In genomic region chr1:161772397-161772796, GRCh38 we compare ENCODE assay signal across 15 cellular contexts. TPM values are rescaled to one million over a fixed set of nuclear protein-coding genes. Genes with fewer than 3 reads are reported as not detected.
DNase-seq lines count a peak whose midpoint lies in the region; ATAC-seq and TF ChIP-seq lines count a peak whose summit lies in the region.
"Had no signal": no experiment of that assay in that cellular context is flagged by ENCODE, and none has a peak within 500 bp of the region (broad histone marks: within the 10 kb centered on the region; RNA-seq: fewer than 3 reads in every experiment).

No MANE protein-coding gene starts in this region.

- peaks cover 0 to 3% of the 10 kb centered on the region in 2 experiments; a peak in 1 of 4 replicates for H3K4me1 Mint-ChIP-seq in H9
- peaks cover 28% of the 10 kb centered on the region for H3K4me1 Mint-ChIP-seq in activated CD4-positive, alpha-beta memory T cell treated with anti-CD3 and anti-CD28 coated beads, Interleukin-2, amount 10 ng/mL, durations not matched to agents 7 days and 5 days

- H2AK5ac ChIP-seq in H9 (ENCODE audit: insufficient read length, low read length), result no peak overlapping the region

- peak overlapping the region in 1 of 12 donors; percentile 19 for H3K4me3 ChIP-seq in heart left ventricle
- H3K4me3 ChIP-seq: thoracic aorta had no signal

- POLR2A ChIA-PET in activated CD4-positive, alpha-beta memory T cell treated with anti-CD3 and anti-CD28 coated beads, Interleukin-2, amount 10 ng/mL, durations not matched to agents 7 days and 5 days (lab: Charles Lee), result interaction anchor here (0.6 to 1.7 kb wide), 5 partner anchors 14 to 23 kb away, joined by 3 to 9 read pairs (median 3); partner anchors contain the start of gene DUSP12

- H2BK15ac ChIP-seq in H9 (ENCODE audit: low read depth, low read length), result no peak overlapping the region

- no peaks in the 10 kb centered on the region for H3K36me3 Mint-ChIP-seq in H9 (ENCODE audit: insufficient read depth in 1 of 3, low read depth in 3 of 3)
- H3K36me3 Mint-ChIP-seq in activated CD4-positive, alpha-beta memory T cell treated with anti-CD3 and anti-CD28 coated beads, Interleukin-2, amount 10 ng/mL, durations not matched to agents 7 days and 5 days (ENCODE audit: low read depth), result peaks cover 6% of the 10 kb centered on the region

- TF ChIP-seq CTCF in heart left ventricle (IDR thresholded peaks at IDR 0.05) (no peak), H9 (conservative IDR thresholded peaks at IDR 0.05) (no peak)

- H3K79me1 ChIP-seq in H9 (ENCODE audit: insufficient read depth, low read depth, low read length, poor library complexity, severe bottlenecking), result no peaks in the 10 kb centered on the region

- no peak overlapping the region for H3K27ac Mint-ChIP-seq in H9
- no peak overlapping the region for H3K27ac Mint-ChIP-seq in activated CD4-positive, alpha-beta memory T cell treated with anti-CD3 and anti-CD28 coated beads, Interleukin-2, amount 10 ng/mL, durations not matched to agents 7 days and 5 days
- H3K27ac Mint-ChIP-seq: nephron had no signal

- CTCF ChIA-PET in activated CD4-positive, alpha-beta memory T cell treated with anti-CD3 and anti-CD28 coated beads, Interleukin-2, amount 10 ng/mL, durations not matched to agents 7 days and 5 days (lab: Charles Lee), result interaction anchor here (0.8 to 1.9 kb wide), 7 partner anchors 10 to 285 kb away, joined by 3 to 13 read pairs (median 4); no protein-coding TSS in a partner anchor

- H3K4ac ChIP-seq in H9 (ENCODE audit: low read depth, low read length), result no peak overlapping the region

- H4K20me1 ChIP-seq in H9 (ENCODE audit: control insufficient read depth, insufficient read depth, insufficient read length), result no peaks in the 10 kb centered on the region

- H3K9ac ChIP-seq in H9 (ENCODE audit: extremely low read depth, insufficient read length, low read length), result no peak overlapping the region

- no peaks in the 10 kb centered on the region for H3K27me3 Mint-ChIP-seq in H9 (ENCODE audit: low read depth)
- H3K27me3 Mint-ChIP-seq in activated CD4-positive, alpha-beta memory T cell treated with anti-CD3 and anti-CD28 coated beads, Interleukin-2, amount 10 ng/mL, durations not matched to agents 7 days and 5 days, result no peaks in the 10 kb centered on the region

- H3K27me3 ChIP-seq in heart left ventricle (no peaks in the 10 kb centered on the region), H9 (ENCODE audit: insufficient read depth, low read length) (no peaks in the 10 kb centered on the region)
- H3K27me3 ChIP-seq: brain microvascular endothelial cell had no signal

- H3K4me1 ChIP-seq in heart left ventricle (peaks cover 0 to 81% (median 19%) of the 10 kb centered on the region in 12 donors), H9 (ENCODE audit: insufficient read depth, low read length) (no peaks in the 10 kb centered on the region; the same call in 1 of the 2 replicates)

- no peak overlapping the region for H3T11ph ChIP-seq in H9 (ENCODE audit: low read length)

- H3K4me3 Mint-ChIP-seq in H9, result no peak overlapping the region
- no peak overlapping the region for H3K4me3 Mint-ChIP-seq in activated CD4-positive, alpha-beta memory T cell treated with anti-CD3 and anti-CD28 coated beads, Interleukin-2, amount 10 ng/mL, durations not matched to agents 7 days and 5 days
- H3K4me3 Mint-ChIP-seq: nephron had no signal

- H2BK20ac ChIP-seq in H9 (ENCODE audit: low read depth, low read length, poor library complexity, severe bottlenecking), result no peak overlapping the region

- no peak overlapping the region for H2BK5ac ChIP-seq in H9 (ENCODE audit: insufficient read length, low read length)

- H3K27ac ChIP-seq in heart left ventricle (peak overlapping the region in 2 of 12 donors; percentile 28 to 90), H9 (ENCODE audit: insufficient read length, low read depth, low read length) (no peak overlapping the region)
- H3K27ac ChIP-seq: brain microvascular endothelial cell, HL-60 had no signal

- H3K9me3 ChIP-seq in heart left ventricle (no peaks in the 10 kb centered on the region), H9 (ENCODE audit: control insufficient read depth, low read depth, low read length) (no peaks in the 10 kb centered on the region)
- H3K9me3 ChIP-seq: thoracic aorta had no signal

- no peak overlapping the region for H2BK120ac ChIP-seq in H9 (ENCODE audit: low read depth, low read length, poor library complexity, severe bottlenecking)

- H4K8ac ChIP-seq in H9 (replicated peaks; ENCODE audit: insufficient read length, low read depth, low read length), result no peak overlapping the region

- no peaks in the 10 kb centered on the region for H3K9me3 Mint-ChIP-seq in H9
- no peaks in the 10 kb centered on the region for H3K9me3 Mint-ChIP-seq in activated CD4-positive, alpha-beta memory T cell treated with anti-CD3 and anti-CD28 coated beads, Interleukin-2, amount 10 ng/mL, durations not matched to agents 7 days and 5 days
- H3K9me3 Mint-ChIP-seq: nephron had no signal

- H3K56ac ChIP-seq in H9 (ENCODE audit: insufficient read length, low read depth, low read length), result no peak overlapping the region

- H3K79me2 ChIP-seq in H9 (ENCODE audit: insufficient read depth, low read length), result no peaks in the 10 kb centered on the region; the same call in 1 of the 2 replicates

- DNase-seq in KG1 (lab: John Stamatoyannopoulos, UW) (peak; percentile 65), OCI-M1 (lab: John Stamatoyannopoulos, UW) (peak; percentile 65), heart left ventricle (no peak), sciatic nerve (ENCODE audit: low spot score) (no peak), erythroblast (lab: John Stamatoyannopoulos, UW) (no peak), H9 (no peak)
- no peak for DNase-seq in activated CD4-positive, alpha-beta memory T cell treated with anti-CD3 and anti-CD28 coated beads, Interleukin-2, amount 10 ng/mL, durations not matched to agents 7 days and 5 days
- DNase-seq: brain microvascular endothelial cell, NCI-H1105, NCI-H69, small intestine had no signal

- no peak overlapping the region for H4K5ac ChIP-seq in H9 (ENCODE audit: insufficient read length, low read depth, low read length)

- H2AFZ ChIP-seq in H9 (ENCODE audit: low read length), result no peak overlapping the region

- no peak overlapping the region for H3K18ac ChIP-seq in H9 (ENCODE audit: insufficient read length, low read depth, low read length)

- TF ChIP-seq POLR2A in heart left ventricle (IDR thresholded peaks at IDR 0.05) (no peak), erythroblast (IDR thresholded peaks at IDR 0.05; ENCODE audit: low read length) (no peak)

- ATAC-seq in heart left ventricle, result peak; percentile 52 to 86 (median 68)
- ATAC-seq in sciatic nerve, result peak; percentile 72
- ATAC-seq: activated CD4-positive, CD25-positive, alpha-beta regulatory T cell treated with anti-CD3 and anti-CD28 coated beads, Interleukin-2, amount 50 U/mL, for 24 hours had no signal

- H3K23me2 ChIP-seq in H9 (ENCODE audit: insufficient read length, low read depth, low read length, poor library complexity, severe bottlenecking), result no peaks in the 10 kb centered on the region

- H3K4me2 ChIP-seq in H9 (ENCODE audit: insufficient read depth, insufficient read length, low read length), result no peak overlapping the region

- no peak overlapping the region for H3K14ac ChIP-seq in H9 (ENCODE audit: insufficient read depth, low read length)

- H2BK12ac ChIP-seq in H9 (ENCODE audit: insufficient read length, low read depth, low read length), result no peak overlapping the region

- no peak overlapping the region for H4K91ac ChIP-seq in H9 (ENCODE audit: insufficient read length, low read depth, low read length)

- no peak overlapping the region for H3K23ac ChIP-seq in H9 (ENCODE audit: insufficient read length, low read depth, low read length)

- intact Hi-C loops in heart left ventricle (cut with DNase I), result no loop called here
- intact Hi-C loops in sciatic nerve (cut with DNase I), result no loop called here

- no peaks in the 10 kb centered on the region for H3K36me3 ChIP-seq in heart left ventricle
- H3K36me3 ChIP-seq: brain microvascular endothelial cell, thoracic aorta had no signal

RNA-seq across cellular contexts. Expression of gene ATF6, which starts 6.3 kb away (rescaled TPM):
- total RNA-seq in heart left ventricle (10 to 100 TPM; 13.3 to 24.4 (median 17.6) TPM), sciatic nerve (29.1 TPM), H9 (2021) (10.4 and 11.2 TPM in 2 replicates)
- 10 to 100 TPM in 1 of 2 donors, 1 to 10 TPM in 1; 3.0 to 16.2 TPM for polyA plus RNA-seq in heart left ventricle
- 10 to 100 TPM; 19.3 TPM for total RNA-seq in activated CD4-positive, alpha-beta memory T cell treated with anti-CD3 and anti-CD28 coated beads, Interleukin-2, amount 10 ng/mL, durations not matched to agents 7 days and 5 days

RNA-seq across cellular contexts. Expression of gene DUSP12, which starts 22.8 kb away (rescaled TPM):
- total RNA-seq in heart left ventricle (10 to 100 TPM in 1 of 9 donors, 1 to 10 TPM in 8; 5.2 to 10.0 (median 7.1) TPM), sciatic nerve (22.7 TPM), H9 (2021) (23.2 and 28.0 TPM in 2 replicates)
- polyA plus RNA-seq in heart left ventricle, result 10 to 100 TPM in 1 of 2 donors, 1 to 10 TPM in 1; 5.8 to 18.1 TPM
- 10 to 100 TPM; 23.4 to 23.5 TPM for total RNA-seq in activated CD4-positive, alpha-beta memory T cell treated with anti-CD3 and anti-CD28 coated beads, Interleukin-2, amount 10 ng/mL, durations not matched to agents 7 days and 5 days

RNA-seq across cellular contexts. Expression of gene FCRLB, which starts 51.1 kb away (rescaled TPM):
- total RNA-seq in heart left ventricle, result under 1 TPM; 0.22 to 0.75 (median 0.48) TPM
- under 1 TPM; 0.30 to 0.46 TPM for polyA plus RNA-seq in heart left ventricle
- total RNA-seq in sciatic nerve, result 4.9 TPM
- 0.18 TPM in 1 of 2 replicates, not detected in the other for total RNA-seq in H9 (2021)
- total RNA-seq in activated CD4-positive, alpha-beta memory T cell treated with anti-CD3 and anti-CD28 coated beads, Interleukin-2, amount 10 ng/mL, durations not matched to agents 7 days and 5 days, result under 1 TPM; 0.35 to 0.43 TPM

Comparison
In these comparisons a context has a peak if more than half of its experiments do, and no peak if none do; other contexts are left out.
1. DNase-seq: peak in KG1 (single experiment) and OCI-M1 (single experiment); none in heart left ventricle (0 of 5), sciatic nerve (single experiment), erythroblast (0 of 2), H9 (single experiment) and activated CD4-positive, alpha-beta memory T cell treated with anti-CD3 and anti-CD28 coated beads, Interleukin-2, amount 10 ng/mL, durations not matched to agents 7 days and 5 days (single experiment).